Comparison of ENCODE assay signal across 1 cellular context in the genomic region with DNA sequence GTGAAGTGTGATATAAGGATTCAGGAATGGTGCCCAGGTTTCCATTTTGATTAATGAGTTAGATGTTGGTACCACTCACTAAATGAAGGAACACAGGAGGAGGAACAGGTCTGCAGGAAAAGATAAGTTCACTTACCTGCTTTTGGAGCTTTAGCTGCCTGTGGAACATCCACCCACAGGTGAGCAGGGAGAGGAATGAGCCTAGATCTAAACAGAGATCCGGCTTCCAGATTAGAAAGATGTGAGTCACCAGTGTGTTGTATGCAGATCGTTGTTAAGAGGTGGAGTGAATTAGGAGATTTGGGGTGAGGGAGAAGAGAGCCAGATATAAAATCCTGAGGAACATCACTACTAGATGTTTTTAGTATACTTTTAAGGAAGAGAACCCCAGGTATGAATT.
TF ChIP-seq lines count a peak whose summit lies in the region.

No MANE protein-coding gene starts in this region.

TF ChIP-seq in GM23338, 12 proteins besides CTCF, POLR2A, EP300 and RAD21 (continued from another document):
- TF ChIP-seq, protein P1, sequence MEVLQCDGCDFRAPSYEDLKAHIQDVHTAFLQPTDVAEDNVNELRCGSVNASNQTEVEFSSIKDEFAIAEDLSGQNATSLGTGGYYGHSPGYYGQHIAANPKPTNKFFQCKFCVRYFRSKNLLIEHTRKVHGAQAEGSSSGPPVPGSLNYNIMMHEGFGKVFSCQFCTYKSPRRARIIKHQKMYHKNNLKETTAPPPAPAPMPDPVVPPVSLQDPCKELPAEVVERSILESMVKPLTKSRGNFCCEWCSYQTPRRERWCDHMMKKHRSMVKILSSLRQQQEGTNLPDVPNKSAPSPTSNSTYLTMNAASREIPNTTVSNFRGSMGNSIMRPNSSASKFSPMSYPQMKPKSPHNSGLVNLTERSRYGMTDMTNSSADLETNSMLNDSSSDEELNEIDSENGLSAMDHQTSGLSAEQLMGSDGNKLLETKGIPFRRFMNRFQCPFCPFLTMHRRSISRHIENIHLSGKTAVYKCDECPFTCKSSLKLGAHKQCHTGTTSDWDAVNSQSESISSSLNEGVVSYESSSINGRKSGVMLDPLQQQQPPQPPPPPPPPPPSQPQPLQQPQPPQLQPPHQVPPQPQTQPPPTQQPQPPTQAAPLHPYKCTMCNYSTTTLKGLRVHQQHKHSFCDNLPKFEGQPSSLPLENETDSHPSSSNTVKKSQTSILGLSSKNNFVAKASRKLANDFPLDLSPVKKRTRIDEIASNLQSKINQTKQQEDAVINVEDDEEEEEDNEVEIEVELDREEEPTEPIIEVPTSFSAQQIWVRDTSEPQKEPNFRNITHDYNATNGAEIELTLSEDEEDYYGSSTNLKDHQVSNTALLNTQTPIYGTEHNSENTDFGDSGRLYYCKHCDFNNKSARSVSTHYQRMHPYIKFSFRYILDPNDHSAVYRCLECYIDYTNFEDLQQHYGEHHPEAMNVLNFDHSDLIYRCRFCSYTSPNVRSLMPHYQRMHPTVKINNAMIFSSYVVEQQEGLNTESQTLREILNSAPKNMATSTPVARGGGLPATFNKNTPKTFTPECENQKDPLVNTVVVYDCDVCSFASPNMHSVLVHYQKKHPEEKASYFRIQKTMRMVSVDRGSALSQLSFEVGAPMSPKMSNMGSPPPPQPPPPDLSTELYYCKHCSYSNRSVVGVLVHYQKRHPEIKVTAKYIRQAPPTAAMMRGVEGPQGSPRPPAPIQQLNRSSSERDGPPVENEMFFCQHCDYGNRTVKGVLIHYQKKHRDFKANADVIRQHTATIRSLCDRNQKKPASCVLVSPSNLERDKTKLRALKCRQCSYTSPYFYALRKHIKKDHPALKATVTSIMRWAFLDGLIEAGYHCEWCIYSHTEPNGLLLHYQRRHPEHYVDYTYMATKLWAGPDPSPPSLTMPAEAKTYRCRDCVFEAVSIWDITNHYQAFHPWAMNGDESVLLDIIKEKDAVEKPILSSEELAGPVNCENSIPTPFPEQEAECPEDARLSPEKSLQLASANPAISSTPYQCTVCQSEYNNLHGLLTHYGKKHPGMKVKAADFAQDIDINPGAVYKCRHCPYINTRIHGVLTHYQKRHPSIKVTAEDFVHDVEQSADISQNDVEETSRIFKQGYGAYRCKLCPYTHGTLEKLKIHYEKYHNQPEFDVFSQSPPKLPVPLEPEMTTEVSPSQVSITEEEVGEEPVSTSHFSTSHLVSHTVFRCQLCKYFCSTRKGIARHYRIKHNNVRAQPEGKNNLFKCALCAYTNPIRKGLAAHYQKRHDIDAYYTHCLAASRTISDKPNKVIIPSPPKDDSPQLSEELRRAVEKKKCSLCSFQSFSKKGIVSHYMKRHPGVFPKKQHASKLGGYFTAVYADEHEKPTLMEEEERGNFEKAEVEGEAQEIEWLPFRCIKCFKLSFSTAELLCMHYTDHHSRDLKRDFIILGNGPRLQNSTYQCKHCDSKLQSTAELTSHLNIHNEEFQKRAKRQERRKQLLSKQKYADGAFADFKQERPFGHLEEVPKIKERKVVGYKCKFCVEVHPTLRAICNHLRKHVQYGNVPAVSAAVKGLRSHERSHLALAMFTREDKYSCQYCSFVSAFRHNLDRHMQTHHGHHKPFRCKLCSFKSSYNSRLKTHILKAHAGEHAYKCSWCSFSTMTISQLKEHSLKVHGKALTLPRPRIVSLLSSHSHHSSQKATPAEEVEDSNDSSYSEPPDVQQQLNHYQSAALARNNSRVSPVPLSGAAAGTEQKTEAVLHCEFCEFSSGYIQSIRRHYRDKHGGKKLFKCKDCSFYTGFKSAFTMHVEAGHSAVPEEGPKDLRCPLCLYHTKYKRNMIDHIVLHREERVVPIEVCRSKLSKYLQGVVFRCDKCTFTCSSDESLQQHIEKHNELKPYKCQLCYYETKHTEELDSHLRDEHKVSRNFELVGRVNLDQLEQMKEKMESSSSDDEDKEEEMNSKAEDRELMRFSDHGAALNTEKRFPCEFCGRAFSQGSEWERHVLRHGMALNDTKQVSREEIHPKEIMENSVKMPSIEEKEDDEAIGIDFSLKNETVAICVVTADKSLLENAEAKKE (CRISPR knock-in tag; IDR thresholded peaks at IDR 0.05) = no peak
- TF ChIP-seq STAT1 (IDR thresholded peaks at IDR 0.05; ENCODE audit: unreplicated experiment) (no peak), EZH2phosphoT487 (IDR thresholded peaks at IDR 0.05; ENCODE audit: unreplicated experiment) (no peak), NANOG (IDR thresholded peaks at IDR 0.05; ENCODE audit: borderline replicate concordance) (no peak), POLR2AphosphoS5 (IDR thresholded peaks at IDR 0.05; ENCODE audit: low read depth) (no peak)
- TF ChIP-seq, protein P2, sequence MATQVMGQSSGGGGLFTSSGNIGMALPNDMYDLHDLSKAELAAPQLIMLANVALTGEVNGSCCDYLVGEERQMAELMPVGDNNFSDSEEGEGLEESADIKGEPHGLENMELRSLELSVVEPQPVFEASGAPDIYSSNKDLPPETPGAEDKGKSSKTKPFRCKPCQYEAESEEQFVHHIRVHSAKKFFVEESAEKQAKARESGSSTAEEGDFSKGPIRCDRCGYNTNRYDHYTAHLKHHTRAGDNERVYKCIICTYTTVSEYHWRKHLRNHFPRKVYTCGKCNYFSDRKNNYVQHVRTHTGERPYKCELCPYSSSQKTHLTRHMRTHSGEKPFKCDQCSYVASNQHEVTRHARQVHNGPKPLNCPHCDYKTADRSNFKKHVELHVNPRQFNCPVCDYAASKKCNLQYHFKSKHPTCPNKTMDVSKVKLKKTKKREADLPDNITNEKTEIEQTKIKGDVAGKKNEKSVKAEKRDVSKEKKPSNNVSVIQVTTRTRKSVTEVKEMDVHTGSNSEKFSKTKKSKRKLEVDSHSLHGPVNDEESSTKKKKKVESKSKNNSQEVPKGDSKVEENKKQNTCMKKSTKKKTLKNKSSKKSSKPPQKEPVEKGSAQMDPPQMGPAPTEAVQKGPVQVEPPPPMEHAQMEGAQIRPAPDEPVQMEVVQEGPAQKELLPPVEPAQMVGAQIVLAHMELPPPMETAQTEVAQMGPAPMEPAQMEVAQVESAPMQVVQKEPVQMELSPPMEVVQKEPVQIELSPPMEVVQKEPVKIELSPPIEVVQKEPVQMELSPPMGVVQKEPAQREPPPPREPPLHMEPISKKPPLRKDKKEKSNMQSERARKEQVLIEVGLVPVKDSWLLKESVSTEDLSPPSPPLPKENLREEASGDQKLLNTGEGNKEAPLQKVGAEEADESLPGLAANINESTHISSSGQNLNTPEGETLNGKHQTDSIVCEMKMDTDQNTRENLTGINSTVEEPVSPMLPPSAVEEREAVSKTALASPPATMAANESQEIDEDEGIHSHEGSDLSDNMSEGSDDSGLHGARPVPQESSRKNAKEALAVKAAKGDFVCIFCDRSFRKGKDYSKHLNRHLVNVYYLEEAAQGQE (IDR thresholded peaks at IDR 0.05; ENCODE audit: unreplicated experiment) = no peak
- TF ChIP-seq, protein P3, sequence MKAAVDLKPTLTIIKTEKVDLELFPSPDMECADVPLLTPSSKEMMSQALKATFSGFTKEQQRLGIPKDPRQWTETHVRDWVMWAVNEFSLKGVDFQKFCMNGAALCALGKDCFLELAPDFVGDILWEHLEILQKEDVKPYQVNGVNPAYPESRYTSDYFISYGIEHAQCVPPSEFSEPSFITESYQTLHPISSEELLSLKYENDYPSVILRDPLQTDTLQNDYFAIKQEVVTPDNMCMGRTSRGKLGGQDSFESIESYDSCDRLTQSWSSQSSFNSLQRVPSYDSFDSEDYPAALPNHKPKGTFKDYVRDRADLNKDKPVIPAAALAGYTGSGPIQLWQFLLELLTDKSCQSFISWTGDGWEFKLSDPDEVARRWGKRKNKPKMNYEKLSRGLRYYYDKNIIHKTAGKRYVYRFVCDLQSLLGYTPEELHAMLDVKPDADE (IDR thresholded peaks at IDR 0.05) = no peak
